ENCODE assay signal across 11 cellular contexts in genomic region chr3:156761007-156761406, GRCh38.
DNase-seq lines count a peak whose midpoint lies in the region; ATAC-seq and TF ChIP-seq lines count a peak whose summit lies in the region.
"Had no signal": no experiment of that assay in that cellular context is flagged by ENCODE, and none has a peak within 500 bp of the region (broad histone marks: within the 10 kb centered on the region; RNA-seq: fewer than 3 reads in every experiment).

No MANE protein-coding gene starts in this region.

- no peaks in the 10 kb centered on the region for H3K9me3 ChIP-seq in cardiac muscle cell (ENCODE audit: low read depth)
- H3K9me3 ChIP-seq: transverse colon had no signal

- intact Hi-C loops in Right ventricle myocardium superior (cut with DNase I) (no loop called here), left ventricle myocardium superior (cut with micrococcal nuclease) (no loop called here)

- DNase-seq in cardiac muscle cell (ENCODE audit: low read depth in 1 of 2, low spot score in 1 of 2) (no peak), Right ventricle myocardium superior (no peak), NCI-H82 treated with DMSO at 0.1 percent for 48 hours (lab: John Stamatoyannopoulos, UW; ENCODE audit: unreplicated experiment) (peak; percentile 50), fibroblast of peridontal ligament (ENCODE audit: extremely low read depth) (peak; percentile 23), activated gamma-delta T cell treated with Interleukin-2 at 50 U/mL for 16 hours (no peak), NOMO-1 (lab: John Stamatoyannopoulos, UW; ENCODE audit: unreplicated experiment in 2 of 2) (no peak), NCI-H187 treated with DMSO at 0.1 percent for 48 hours (lab: John Stamatoyannopoulos, UW) (no peak), left ventricle myocardium superior (no peak)
- DNase-seq: stimulated activated CD4-positive, alpha-beta T cell treated with anti-CD3 and anti-CD28 coated beads, Interleukin-15, amount 100 ng/mL, for 24 hours; transverse colon had no signal

- ATAC-seq in Right ventricle myocardium superior (ENCODE audit: poor library complexity) = no peak
- ATAC-seq in left ventricle myocardium superior = no peak

- H3K27ac ChIP-seq in cardiac muscle cell = peak overlapping the region; percentile 45
- H3K27ac ChIP-seq: hepatocyte, transverse colon had no signal

- no peak for TF ChIP-seq CTCF in cardiac muscle cell (IDR thresholded peaks at IDR 0.05; ENCODE audit: low read depth, low read length)

- H3K4me3 ChIP-seq in cardiac muscle cell = no peak overlapping the region
- H3K4me3 ChIP-seq: hepatocyte, transverse colon had no signal

- no peaks in the 10 kb centered on the region for H3K27me3 ChIP-seq in cardiac muscle cell
- H3K27me3 ChIP-seq: hepatocyte, transverse colon had no signal

- no peaks in the 10 kb centered on the region for H3K36me3 ChIP-seq in cardiac muscle cell
- H3K36me3 ChIP-seq: transverse colon had no signal

- peaks cover 15% of the 10 kb centered on the region for H3K4me1 ChIP-seq in cardiac muscle cell (ENCODE audit: low read depth)

Comparison
In these comparisons a context has a peak if more than half of its experiments do, and no peak if none do; other contexts are left out.
1. DNase-seq: peak in NCI-H82 treated with DMSO at 0.1 percent for 48 hours (single experiment) and fibroblast of peridontal ligament (single experiment); none in cardiac muscle cell (0 of 2), Right ventricle myocardium superior (single experiment), activated gamma-delta T cell treated with Interleukin-2 at 50 U/mL for 16 hours (single experiment), NOMO-1 (0 of 2), NCI-H187 treated with DMSO at 0.1 percent for 48 hours (single experiment) and left ventricle myocardium superior (single experiment).